1 cellular context compared by ENCODE assay signal in genomic region chr10:13299437-13300287, GRCh38.
TF ChIP-seq lines count a peak whose summit lies in the region.

PHYH (minus strand) TSS chr10:13300064; CDS start chr10:13300042, 22 bp downstream.

TF ChIP-seq in WTC11, 78 proteins besides CTCF, POLR2A, EP300 and RAD21 (continued from another document):
- TF ChIP-seq E2F5 (CRISPR knock-in tag; IDR thresholded peaks at IDR 0.05) (peak; percentile 47; the same call in 1 of the 2 replicates), CBFB (CRISPR knock-in tag; IDR thresholded peaks at IDR 0.05; ENCODE audit: low read depth) (no peak), HMGXB4 (CRISPR knock-in tag; IDR thresholded peaks at IDR 0.05) (peak; percentile 91; the same call in 1 of the 2 replicates), FOXK1 (CRISPR knock-in tag; IDR thresholded peaks at IDR 0.05) (peak; percentile 55; the same call in 1 of the 2 replicates), CREM (CRISPR knock-in tag; IDR thresholded peaks at IDR 0.05) (0 out of 2 replicates have a peak, but pooled peaks have one; percentile 25), ZNF416 (CRISPR knock-in tag; IDR thresholded peaks at IDR 0.05) (no peak), CDX4 (CRISPR knock-in tag; IDR thresholded peaks at IDR 0.05; ENCODE audit: borderline replicate concordance) (no peak), ATF1 (CRISPR knock-in tag; IDR thresholded peaks at IDR 0.05) (no peak), ARID4B (CRISPR knock-in tag; IDR thresholded peaks at IDR 0.05; ENCODE audit: borderline replicate concordance) (peak; percentile 65; the same call in 1 of the 2 replicates), TP53 (CRISPR knock-in tag; IDR thresholded peaks at IDR 0.05) (peak; percentile 82; the same call in 1 of the 2 replicates), FOXP4 (CRISPR knock-in tag; IDR thresholded peaks at IDR 0.05) (no peak), ATF3 (CRISPR knock-in tag; conservative IDR thresholded peaks at IDR 0.05) (no peak), AFF4 (CRISPR knock-in tag; IDR thresholded peaks at IDR 0.05; ENCODE audit: borderline replicate concordance) (0 out of 2 replicates have a peak, but pooled peaks have one; percentile 33), ZNF138 (CRISPR knock-in tag; conservative IDR thresholded peaks at IDR 0.05) (no peak), SOX15 (CRISPR knock-in tag; IDR thresholded peaks at IDR 0.05) (no peak), IRF1 (CRISPR knock-in tag; IDR thresholded peaks at IDR 0.05) (0 out of 2 replicates have a peak, but pooled peaks have one; percentile 12), ZNF263 (CRISPR knock-in tag; IDR thresholded peaks at IDR 0.05; ENCODE audit: low read depth) (peak; percentile 39), ETV6 (CRISPR knock-in tag; IDR thresholded peaks at IDR 0.05) (0 out of 2 replicates have a peak, but pooled peaks have one; percentile 28), KAT7 (CRISPR knock-in tag; IDR thresholded peaks at IDR 0.05; ENCODE audit: borderline replicate concordance) (no peak; the same call in 1 of the 2 replicates), ZNF423 (CRISPR knock-in tag; IDR thresholded peaks at IDR 0.05) (no peak; the same call in 1 of the 2 replicates), NR3C1 (CRISPR knock-in tag; conservative IDR thresholded peaks at IDR 0.05; ENCODE audit: low read depth) (peak; percentile 94), ZNF317 (CRISPR knock-in tag; IDR thresholded peaks at IDR 0.05; ENCODE audit: borderline replicate concordance, low read depth) (peak; percentile 41; the same call in 1 of the 2 replicates), USF1 (CRISPR knock-in tag; IDR thresholded peaks at IDR 0.05) (peak; percentile 76), NR1H2 (CRISPR knock-in tag; IDR thresholded peaks at IDR 0.05) (no peak)
